8 cellular contexts compared by ENCODE assay signal in genomic region chr1:19695772-19696171, GRCh38. TPM values are rescaled to one million over a fixed set of nuclear protein-coding genes. Genes with fewer than 3 reads are reported as not detected.
"Had no signal": no experiment of that assay in that cellular context is flagged by ENCODE, and none has a peak within 500 bp of the region (broad histone marks: within the 10 kb centered on the region; RNA-seq: fewer than 3 reads in every experiment).

No MANE protein-coding gene starts in this region.

- H3K27ac Mint-ChIP-seq: GM23338 had no signal

- DNase-seq: IMR-90 had no signal

- ATAC-seq: GM23338, HCT116 had no signal

- FAIRE-seq: H1, H54, HTR-8/SVneo had no signal

- H2AFZ ChIP-seq: GM23338 had no signal

- H3K9me3 ChIP-seq: HAP-1 had no signal

- H3K4me1 Mint-ChIP-seq: GM23338 had no signal

- H3K36me3 ChIP-seq: HAP-1 had no signal

- H3K4me3 Mint-ChIP-seq: GM23338 had no signal

- H3K4me2 ChIP-seq: GM23338 had no signal

- H3K4me1 ChIP-seq: HAP-1 had no signal

- H3K4me3 ChIP-seq: GM23338, HAP-1 had no signal

RNA-seq across cellular contexts. Expression of gene HTR6, which starts 31.1 kb away (rescaled TPM):
- total RNA-seq: HT-29, IMR-90 had no signal
- polyA plus RNA-seq: IMR-90 had no signal
